ENCODE assay signal across 1 cellular context in the genomic region with DNA sequence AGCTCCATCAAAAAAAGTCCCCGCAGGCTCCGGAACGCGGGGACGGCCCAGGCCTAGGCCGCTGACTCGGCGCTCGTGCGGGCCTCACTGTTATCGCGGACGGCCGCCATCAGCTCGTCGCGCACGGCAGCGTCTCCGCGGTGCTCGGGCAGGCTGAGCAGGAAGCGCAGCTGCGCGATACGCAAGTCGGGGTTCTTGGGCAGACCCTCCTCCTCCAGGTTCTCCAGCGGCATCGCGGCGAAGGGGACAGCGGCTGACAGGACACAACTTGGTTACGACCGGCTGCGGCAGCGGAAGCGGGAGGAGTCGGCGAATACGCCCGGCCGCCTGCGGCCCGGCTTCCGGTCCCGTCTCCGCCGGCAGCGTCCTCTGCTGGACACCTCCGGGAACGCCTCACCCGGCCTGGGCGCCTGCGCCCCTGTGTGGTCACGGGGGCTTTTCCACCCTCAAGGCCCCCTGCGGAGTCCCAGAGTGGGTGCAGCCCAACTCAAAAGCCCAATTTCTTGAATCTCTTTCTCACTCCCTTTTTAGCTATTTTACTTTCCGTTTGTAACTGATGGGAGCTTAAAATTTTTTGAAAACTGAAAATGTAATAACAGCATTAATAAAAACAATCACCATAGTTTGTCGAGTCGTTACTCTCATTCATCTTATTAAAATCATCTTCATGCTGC.
TF ChIP-seq lines count a peak whose summit lies in the region.

Gene PSMD6 (minus strand): TSS at position 308 of the 674 bp plus-strand sequence. CDS start 75 bp downstream, at position 233.

TF ChIP-seq in GM12878, 131 proteins besides CTCF, POLR2A, EP300 and RAD21 (continued from another document and continues in another):
- no peak; the same call in 1 of the 2 replicates for TF ChIP-seq FOXK2 (IDR thresholded peaks at IDR 0.05)
- no peak for TF ChIP-seq ZBTB4 (CRISPR knock-in tag; IDR thresholded peaks at IDR 0.05)
- peak; percentile 69 for TF ChIP-seq KLF5 (IDR thresholded peaks at IDR 0.05; ENCODE audit: partially characterized antibody)
- no peak for TF ChIP-seq SUZ12 (IDR thresholded peaks at IDR 0.05; ENCODE audit: unreplicated experiment)
- TF ChIP-seq HDAC6 (IDR thresholded peaks at IDR 0.05; ENCODE audit: unreplicated experiment), result no peak
- TF ChIP-seq, protein P1, sequence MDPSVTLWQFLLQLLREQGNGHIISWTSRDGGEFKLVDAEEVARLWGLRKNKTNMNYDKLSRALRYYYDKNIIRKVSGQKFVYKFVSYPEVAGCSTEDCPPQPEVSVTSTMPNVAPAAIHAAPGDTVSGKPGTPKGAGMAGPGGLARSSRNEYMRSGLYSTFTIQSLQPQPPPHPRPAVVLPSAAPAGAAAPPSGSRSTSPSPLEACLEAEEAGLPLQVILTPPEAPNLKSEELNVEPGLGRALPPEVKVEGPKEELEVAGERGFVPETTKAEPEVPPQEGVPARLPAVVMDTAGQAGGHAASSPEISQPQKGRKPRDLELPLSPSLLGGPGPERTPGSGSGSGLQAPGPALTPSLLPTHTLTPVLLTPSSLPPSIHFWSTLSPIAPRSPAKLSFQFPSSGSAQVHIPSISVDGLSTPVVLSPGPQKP (IDR thresholded peaks at IDR 0.05; ENCODE audit: low read depth, low read length), result peak; percentile 90
- TF ChIP-seq NR2C1 (IDR thresholded peaks at IDR 0.05), result no peak
- TF ChIP-seq RUNX3 (IDR thresholded peaks at IDR 0.05; ENCODE audit: low read length), result peak; percentile 80
- TF ChIP-seq, protein P2, sequence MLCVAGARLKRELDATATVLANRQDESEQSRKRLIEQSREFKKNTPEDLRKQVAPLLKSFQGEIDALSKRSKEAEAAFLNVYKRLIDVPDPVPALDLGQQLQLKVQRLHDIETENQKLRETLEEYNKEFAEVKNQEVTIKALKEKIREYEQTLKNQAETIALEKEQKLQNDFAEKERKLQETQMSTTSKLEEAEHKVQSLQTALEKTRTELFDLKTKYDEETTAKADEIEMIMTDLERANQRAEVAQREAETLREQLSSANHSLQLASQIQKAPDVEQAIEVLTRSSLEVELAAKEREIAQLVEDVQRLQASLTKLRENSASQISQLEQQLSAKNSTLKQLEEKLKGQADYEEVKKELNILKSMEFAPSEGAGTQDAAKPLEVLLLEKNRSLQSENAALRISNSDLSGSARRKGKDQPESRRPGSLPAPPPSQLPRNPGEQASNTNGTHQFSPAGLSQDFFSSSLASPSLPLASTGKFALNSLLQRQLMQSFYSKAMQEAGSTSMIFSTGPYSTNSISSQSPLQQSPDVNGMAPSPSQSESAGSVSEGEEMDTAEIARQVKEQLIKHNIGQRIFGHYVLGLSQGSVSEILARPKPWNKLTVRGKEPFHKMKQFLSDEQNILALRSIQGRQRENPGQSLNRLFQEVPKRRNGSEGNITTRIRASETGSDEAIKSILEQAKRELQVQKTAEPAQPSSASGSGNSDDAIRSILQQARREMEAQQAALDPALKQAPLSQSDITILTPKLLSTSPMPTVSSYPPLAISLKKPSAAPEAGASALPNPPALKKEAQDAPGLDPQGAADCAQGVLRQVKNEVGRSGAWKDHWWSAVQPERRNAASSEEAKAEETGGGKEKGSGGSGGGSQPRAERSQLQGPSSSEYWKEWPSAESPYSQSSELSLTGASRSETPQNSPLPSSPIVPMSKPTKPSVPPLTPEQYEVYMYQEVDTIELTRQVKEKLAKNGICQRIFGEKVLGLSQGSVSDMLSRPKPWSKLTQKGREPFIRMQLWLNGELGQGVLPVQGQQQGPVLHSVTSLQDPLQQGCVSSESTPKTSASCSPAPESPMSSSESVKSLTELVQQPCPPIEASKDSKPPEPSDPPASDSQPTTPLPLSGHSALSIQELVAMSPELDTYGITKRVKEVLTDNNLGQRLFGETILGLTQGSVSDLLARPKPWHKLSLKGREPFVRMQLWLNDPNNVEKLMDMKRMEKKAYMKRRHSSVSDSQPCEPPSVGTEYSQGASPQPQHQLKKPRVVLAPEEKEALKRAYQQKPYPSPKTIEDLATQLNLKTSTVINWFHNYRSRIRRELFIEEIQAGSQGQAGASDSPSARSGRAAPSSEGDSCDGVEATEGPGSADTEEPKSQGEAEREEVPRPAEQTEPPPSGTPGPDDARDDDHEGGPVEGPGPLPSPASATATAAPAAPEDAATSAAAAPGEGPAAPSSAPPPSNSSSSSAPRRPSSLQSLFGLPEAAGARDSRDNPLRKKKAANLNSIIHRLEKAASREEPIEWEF (IDR thresholded peaks at IDR 0.05; ENCODE audit: insufficient replicate concordance, low read depth, low read length), result no peak
- peak; percentile 36 for TF ChIP-seq MEF2B (IDR thresholded peaks at IDR 0.05; ENCODE audit: partially characterized antibody, poor library complexity, severe bottlenecking)
- TF ChIP-seq TCF7 (IDR thresholded peaks at IDR 0.05; ENCODE audit: borderline replicate concordance), result no peak
- TF ChIP-seq ZNF384 (IDR thresholded peaks at IDR 0.05; ENCODE audit: borderline replicate concordance, low read depth, low read length), result no peak
- TF ChIP-seq BHLHE40 (IDR thresholded peaks at IDR 0.05; ENCODE audit: borderline replicate concordance in 1 of 2, low read depth in 2 of 2, low read length in 1 of 2), result peak; percentile 43 to 69; a peak in 3 of 4 replicates
- TF ChIP-seq CREM (IDR thresholded peaks at IDR 0.05; ENCODE audit: low read depth), result peak; percentile 65; the same call in 1 of the 2 replicates
- TF ChIP-seq NFXL1 (IDR thresholded peaks at IDR 0.05; ENCODE audit: borderline replicate concordance), result no peak; the same call in none of the 2 replicates
- TF ChIP-seq WRNIP1 (IDR thresholded peaks at IDR 0.05; ENCODE audit: borderline replicate concordance, low read depth, low read length), result no peak
- TF ChIP-seq, protein P3, sequence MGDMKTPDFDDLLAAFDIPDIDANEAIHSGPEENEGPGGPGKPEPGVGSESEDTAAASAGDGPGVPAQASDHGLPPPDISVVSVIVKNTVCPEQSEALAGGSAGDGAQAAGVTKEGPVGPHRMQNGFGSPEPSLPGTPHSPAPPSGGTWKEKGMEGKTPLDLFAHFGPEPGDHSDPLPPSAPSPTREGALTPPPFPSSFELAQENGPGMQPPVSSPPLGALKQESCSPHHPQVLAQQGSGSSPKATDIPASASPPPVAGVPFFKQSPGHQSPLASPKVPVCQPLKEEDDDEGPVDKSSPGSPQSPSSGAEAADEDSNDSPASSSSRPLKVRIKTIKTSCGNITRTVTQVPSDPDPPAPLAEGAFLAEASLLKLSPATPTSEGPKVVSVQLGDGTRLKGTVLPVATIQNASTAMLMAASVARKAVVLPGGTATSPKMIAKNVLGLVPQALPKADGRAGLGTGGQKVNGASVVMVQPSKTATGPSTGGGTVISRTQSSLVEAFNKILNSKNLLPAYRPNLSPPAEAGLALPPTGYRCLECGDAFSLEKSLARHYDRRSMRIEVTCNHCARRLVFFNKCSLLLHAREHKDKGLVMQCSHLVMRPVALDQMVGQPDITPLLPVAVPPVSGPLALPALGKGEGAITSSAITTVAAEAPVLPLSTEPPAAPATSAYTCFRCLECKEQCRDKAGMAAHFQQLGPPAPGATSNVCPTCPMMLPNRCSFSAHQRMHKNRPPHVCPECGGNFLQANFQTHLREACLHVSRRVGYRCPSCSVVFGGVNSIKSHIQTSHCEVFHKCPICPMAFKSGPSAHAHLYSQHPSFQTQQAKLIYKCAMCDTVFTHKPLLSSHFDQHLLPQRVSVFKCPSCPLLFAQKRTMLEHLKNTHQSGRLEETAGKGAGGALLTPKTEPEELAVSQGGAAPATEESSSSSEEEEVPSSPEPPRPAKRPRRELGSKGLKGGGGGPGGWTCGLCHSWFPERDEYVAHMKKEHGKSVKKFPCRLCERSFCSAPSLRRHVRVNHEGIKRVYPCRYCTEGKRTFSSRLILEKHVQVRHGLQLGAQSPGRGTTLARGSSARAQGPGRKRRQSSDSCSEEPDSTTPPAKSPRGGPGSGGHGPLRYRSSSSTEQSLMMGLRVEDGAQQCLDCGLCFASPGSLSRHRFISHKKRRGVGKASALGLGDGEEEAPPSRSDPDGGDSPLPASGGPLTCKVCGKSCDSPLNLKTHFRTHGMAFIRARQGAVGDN (IDR thresholded peaks at IDR 0.05), result 0 out of 2 replicates have a peak, but pooled peaks have one; percentile 33
- peak; percentile 60; the same call in 1 of the 2 replicates for TF ChIP-seq RELB (IDR thresholded peaks at IDR 0.05; ENCODE audit: low read depth)
- no peak for TF ChIP-seq BRCA1 (IDR thresholded peaks at IDR 0.05; ENCODE audit: low read depth, low read length)
- no peak for TF ChIP-seq BCL11A (IDR thresholded peaks at IDR 0.05; ENCODE audit: low read depth, low read length)
- no peak for TF ChIP-seq CHD1 (IDR thresholded peaks at IDR 0.05; ENCODE audit: low read depth, low read length)
- TF ChIP-seq, protein P4, sequence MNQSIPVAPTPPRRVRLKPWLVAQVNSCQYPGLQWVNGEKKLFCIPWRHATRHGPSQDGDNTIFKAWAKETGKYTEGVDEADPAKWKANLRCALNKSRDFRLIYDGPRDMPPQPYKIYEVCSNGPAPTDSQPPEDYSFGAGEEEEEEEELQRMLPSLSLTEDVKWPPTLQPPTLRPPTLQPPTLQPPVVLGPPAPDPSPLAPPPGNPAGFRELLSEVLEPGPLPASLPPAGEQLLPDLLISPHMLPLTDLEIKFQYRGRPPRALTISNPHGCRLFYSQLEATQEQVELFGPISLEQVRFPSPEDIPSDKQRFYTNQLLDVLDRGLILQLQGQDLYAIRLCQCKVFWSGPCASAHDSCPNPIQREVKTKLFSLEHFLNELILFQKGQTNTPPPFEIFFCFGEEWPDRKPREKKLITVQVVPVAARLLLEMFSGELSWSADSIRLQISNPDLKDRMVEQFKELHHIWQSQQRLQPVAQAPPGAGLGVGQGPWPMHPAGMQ (IDR thresholded peaks at IDR 0.05; ENCODE audit: borderline replicate concordance), result no peak
- TF ChIP-seq BMI1 (IDR thresholded peaks at IDR 0.05; ENCODE audit: borderline replicate concordance), result no peak
- peak; percentile 71; the same call in 2 of the 3 replicates for TF ChIP-seq POU2F2 (IDR thresholded peaks at IDR 0.05; ENCODE audit: borderline replicate concordance, low read depth, low read length)
- no peak for TF ChIP-seq SMAD1 (IDR thresholded peaks at IDR 0.05; ENCODE audit: low read depth, partially characterized antibody)
- peak; percentile 94 for TF ChIP-seq SMARCA5 (IDR thresholded peaks at IDR 0.05)
- TF ChIP-seq GATAD2B (conservative IDR thresholded peaks at IDR 0.05; ENCODE audit: low read depth), result peak; percentile 79
- no peak for TF ChIP-seq ATF7 (IDR thresholded peaks at IDR 0.05; ENCODE audit: low read depth)
- TF ChIP-seq STAT3 (IDR thresholded peaks at IDR 0.05; ENCODE audit: low read depth, low read length), result no peak
- TF ChIP-seq SREBF2 (IDR thresholded peaks at IDR 0.05; ENCODE audit: low read length), result no peak
- TF ChIP-seq EGR1 (IDR thresholded peaks at IDR 0.05; ENCODE audit: borderline replicate concordance in 1 of 2, low read depth in 2 of 2, low read length in 2 of 2), result peak in 1 of 2 experiments; percentile 76; a peak in 2 of 3 replicates
- TF ChIP-seq NKRF (conservative IDR thresholded peaks at IDR 0.05), result peak; percentile 87
- peak; percentile 82 for TF ChIP-seq RB1 (IDR thresholded peaks at IDR 0.05; ENCODE audit: borderline replicate concordance)
- TF ChIP-seq, protein P5, sequence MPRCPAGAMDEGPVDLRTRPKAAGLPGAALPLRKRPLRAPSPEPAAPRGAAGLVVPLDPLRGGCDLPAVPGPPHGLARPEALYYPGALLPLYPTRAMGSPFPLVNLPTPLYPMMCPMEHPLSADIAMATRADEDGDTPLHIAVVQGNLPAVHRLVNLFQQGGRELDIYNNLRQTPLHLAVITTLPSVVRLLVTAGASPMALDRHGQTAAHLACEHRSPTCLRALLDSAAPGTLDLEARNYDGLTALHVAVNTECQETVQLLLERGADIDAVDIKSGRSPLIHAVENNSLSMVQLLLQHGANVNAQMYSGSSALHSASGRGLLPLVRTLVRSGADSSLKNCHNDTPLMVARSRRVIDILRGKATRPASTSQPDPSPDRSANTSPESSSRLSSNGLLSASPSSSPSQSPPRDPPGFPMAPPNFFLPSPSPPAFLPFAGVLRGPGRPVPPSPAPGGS (IDR thresholded peaks at IDR 0.05; ENCODE audit: borderline replicate concordance, insufficient read depth, low read depth, low read length, poor library complexity, severe bottlenecking), result no peak
